Comparison of ENCODE assay signal across 1 cellular context in genomic region chr1:225995919-225996864, GRCh38.
TF ChIP-seq lines count a peak whose summit lies in the region.

No MANE protein-coding gene starts in this region.

TF ChIP-seq in HEK293, 187 proteins besides CTCF, POLR2A, EP300 and RAD21:
- TF ChIP-seq, protein P1, sequence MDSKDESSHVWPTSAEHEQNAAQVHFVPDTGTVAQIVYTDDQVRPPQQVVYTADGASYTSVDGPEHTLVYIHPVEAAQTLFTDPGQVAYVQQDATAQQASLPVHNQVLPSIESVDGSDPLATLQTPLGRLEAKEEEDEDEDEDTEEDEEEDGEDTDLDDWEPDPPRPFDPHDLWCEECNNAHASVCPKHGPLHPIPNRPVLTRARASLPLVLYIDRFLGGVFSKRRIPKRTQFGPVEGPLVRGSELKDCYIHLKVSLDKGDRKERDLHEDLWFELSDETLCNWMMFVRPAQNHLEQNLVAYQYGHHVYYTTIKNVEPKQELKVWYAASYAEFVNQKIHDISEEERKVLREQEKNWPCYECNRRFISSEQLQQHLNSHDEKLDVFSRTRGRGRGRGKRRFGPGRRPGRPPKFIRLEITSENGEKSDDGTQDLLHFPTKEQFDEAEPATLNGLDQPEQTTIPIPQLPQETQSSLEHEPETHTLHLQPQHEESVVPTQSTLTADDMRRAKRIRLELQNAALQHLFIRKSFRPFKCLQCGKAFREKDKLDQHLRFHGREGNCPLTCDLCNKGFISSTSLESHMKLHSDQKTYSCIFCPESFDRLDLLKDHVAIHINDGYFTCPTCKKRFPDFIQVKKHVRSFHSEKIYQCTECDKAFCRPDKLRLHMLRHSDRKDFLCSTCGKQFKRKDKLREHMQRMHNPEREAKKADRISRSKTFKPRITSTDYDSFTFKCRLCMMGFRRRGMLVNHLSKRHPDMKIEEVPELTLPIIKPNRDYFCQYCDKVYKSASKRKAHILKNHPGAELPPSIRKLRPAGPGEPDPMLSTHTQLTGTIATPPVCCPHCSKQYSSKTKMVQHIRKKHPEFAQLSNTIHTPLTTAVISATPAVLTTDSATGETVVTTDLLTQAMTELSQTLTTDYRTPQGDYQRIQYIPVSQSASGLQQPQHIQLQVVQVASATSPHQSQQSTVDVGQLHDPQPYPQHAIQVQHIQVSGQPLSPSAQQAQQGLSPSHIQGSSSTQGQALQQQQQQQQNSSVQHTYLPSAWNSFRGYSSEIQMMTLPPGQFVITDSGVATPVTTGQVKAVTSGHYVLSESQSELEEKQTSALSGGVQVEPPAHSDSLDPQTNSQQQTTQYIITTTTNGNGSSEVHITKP (tag by site-specific recombination; IDR thresholded peaks at IDR 0.05) = no peak
- TF ChIP-seq ZNF600 (tag by site-specific recombination; IDR thresholded peaks at IDR 0.05) (peak; percentile 43; the same call in 1 of the 2 replicates), ZNF560 (tag by site-specific recombination; IDR thresholded peaks at IDR 0.05; ENCODE audit: borderline replicate concordance) (no peak), ZNF664 (tag by site-specific recombination; IDR thresholded peaks at IDR 0.05) (peak; percentile 93), ZNF248 (tag by site-specific recombination; IDR thresholded peaks at IDR 0.05) (no peak), FEZF1 (tag by site-specific recombination; IDR thresholded peaks at IDR 0.05) (peak; percentile 71), WT1 (tag by site-specific recombination; IDR thresholded peaks at IDR 0.05) (peak; percentile 10; the same call in 1 of the 2 replicates), ZNF18 (tag by site-specific recombination; IDR thresholded peaks at IDR 0.05) (0 out of 2 replicates have a peak, but pooled peaks have one; percentile 29), ZBTB17 (tag by site-specific recombination; IDR thresholded peaks at IDR 0.05) (peak; percentile 98), ZSCAN16 (tag by site-specific recombination; IDR thresholded peaks at IDR 0.05) (no peak), PRDM6 (tag by site-specific recombination; IDR thresholded peaks at IDR 0.05) (peak; percentile 77), ZSCAN30 (tag by site-specific recombination; IDR thresholded peaks at IDR 0.05) (0 out of 2 replicates have a peak, but pooled peaks have one; percentile 15), ZBTB20 (tag by site-specific recombination; IDR thresholded peaks at IDR 0.05) (peak; percentile 59; the same call in 1 of the 2 replicates), ZNF239 (tag by site-specific recombination; IDR thresholded peaks at IDR 0.05) (no peak)
- TF ChIP-seq, protein P2, sequence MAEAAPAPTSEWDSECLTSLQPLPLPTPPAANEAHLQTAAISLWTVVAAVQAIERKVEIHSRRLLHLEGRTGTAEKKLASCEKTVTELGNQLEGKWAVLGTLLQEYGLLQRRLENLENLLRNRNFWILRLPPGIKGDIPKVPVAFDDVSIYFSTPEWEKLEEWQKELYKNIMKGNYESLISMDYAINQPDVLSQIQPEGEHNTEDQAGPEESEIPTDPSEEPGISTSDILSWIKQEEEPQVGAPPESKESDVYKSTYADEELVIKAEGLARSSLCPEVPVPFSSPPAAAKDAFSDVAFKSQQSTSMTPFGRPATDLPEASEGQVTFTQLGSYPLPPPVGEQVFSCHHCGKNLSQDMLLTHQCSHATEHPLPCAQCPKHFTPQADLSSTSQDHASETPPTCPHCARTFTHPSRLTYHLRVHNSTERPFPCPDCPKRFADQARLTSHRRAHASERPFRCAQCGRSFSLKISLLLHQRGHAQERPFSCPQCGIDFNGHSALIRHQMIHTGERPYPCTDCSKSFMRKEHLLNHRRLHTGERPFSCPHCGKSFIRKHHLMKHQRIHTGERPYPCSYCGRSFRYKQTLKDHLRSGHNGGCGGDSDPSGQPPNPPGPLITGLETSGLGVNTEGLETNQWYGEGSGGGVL (tag by site-specific recombination; IDR thresholded peaks at IDR 0.05) = no peak
